1 cellular context compared by ENCODE assay signal in the genomic region with DNA sequence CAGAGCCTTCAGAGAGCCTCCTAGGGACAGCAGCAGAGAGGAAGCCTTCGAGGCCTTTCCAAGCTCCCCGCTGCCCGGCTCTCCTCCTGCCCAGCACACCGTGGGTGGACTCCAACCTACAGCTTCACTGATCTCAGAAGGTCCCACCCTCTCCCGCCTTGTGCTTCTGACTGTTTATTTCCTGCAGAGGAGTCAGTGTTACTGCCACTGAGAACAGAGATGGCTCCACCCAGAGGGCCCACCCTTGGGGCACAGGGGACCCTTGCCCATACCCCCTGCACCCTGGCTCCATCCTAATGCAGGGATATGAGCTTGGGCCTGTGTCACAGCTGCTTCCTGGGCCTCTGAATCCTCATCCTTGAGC.
A peak's percentile ranks its signal among the peaks of the same experiment; 100 is the strongest.
TF ChIP-seq lines count a peak whose summit lies in the region.

No MANE protein-coding gene starts in this region.

TF ChIP-seq in HepG2, 621 proteins besides CTCF, POLR2A, EP300 and RAD21 (continued from another document):
- TF ChIP-seq, protein P1, sequence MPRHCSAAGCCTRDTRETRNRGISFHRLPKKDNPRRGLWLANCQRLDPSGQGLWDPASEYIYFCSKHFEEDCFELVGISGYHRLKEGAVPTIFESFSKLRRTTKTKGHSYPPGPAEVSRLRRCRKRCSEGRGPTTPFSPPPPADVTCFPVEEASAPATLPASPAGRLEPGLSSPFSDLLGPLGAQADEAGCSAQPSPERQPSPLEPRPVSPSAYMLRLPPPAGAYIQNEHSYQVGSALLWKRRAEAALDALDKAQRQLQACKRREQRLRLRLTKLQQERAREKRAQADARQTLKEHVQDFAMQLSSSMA (CRISPR knock-in tag; IDR thresholded peaks at IDR 0.05): 0 out of 2 replicates have a peak, but pooled peaks have one; percentile 6
- TF ChIP-seq SPEN (CRISPR knock-in tag; IDR thresholded peaks at IDR 0.05; ENCODE audit: low read depth) (no peak), MXI1 (IDR thresholded peaks at IDR 0.05; ENCODE audit: borderline replicate concordance, low read depth, low read length) (no peak), DNMT3B (CRISPR knock-in tag; conservative IDR thresholded peaks at IDR 0.05) (no peak), ZNF180 (CRISPR knock-in tag; IDR thresholded peaks at IDR 0.05; ENCODE audit: borderline replicate concordance, low read depth) (no peak), EED (CRISPR knock-in tag; IDR thresholded peaks at IDR 0.05) (no peak), SAP130 (CRISPR knock-in tag; IDR thresholded peaks at IDR 0.05; ENCODE audit: low read depth) (peak; percentile 30; the same call in 1 of the 2 replicates), YEATS2 (CRISPR knock-in tag; IDR thresholded peaks at IDR 0.05; ENCODE audit: borderline replicate concordance) (no peak), KAT7 (CRISPR knock-in tag; IDR thresholded peaks at IDR 0.05; ENCODE audit: borderline replicate concordance) (no peak)
- TF ChIP-seq, protein P2, sequence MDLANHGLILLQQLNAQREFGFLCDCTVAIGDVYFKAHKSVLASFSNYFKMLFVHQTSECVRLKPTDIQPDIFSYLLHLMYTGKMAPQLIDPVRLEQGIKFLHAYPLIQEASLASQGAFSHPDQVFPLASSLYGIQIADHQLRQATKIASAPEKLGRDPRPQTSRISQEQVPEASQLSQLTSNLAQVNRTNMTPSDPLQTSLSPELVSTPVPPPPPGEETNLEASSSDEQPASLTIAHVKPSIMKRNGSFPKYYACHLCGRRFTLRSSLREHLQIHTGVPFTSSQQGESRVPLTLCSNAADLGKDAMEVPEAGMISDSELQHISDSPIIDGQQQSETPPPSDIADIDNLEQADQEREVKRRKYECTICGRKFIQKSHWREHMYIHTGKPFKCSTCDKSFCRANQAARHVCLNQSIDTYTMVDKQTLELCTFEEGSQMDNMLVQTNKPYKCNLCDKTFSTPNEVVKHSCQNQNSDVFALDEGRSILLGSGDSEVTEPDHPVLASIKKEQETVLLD (CRISPR knock-in tag; IDR thresholded peaks at IDR 0.05; ENCODE audit: low read depth): no peak
- TF ChIP-seq, protein P3, sequence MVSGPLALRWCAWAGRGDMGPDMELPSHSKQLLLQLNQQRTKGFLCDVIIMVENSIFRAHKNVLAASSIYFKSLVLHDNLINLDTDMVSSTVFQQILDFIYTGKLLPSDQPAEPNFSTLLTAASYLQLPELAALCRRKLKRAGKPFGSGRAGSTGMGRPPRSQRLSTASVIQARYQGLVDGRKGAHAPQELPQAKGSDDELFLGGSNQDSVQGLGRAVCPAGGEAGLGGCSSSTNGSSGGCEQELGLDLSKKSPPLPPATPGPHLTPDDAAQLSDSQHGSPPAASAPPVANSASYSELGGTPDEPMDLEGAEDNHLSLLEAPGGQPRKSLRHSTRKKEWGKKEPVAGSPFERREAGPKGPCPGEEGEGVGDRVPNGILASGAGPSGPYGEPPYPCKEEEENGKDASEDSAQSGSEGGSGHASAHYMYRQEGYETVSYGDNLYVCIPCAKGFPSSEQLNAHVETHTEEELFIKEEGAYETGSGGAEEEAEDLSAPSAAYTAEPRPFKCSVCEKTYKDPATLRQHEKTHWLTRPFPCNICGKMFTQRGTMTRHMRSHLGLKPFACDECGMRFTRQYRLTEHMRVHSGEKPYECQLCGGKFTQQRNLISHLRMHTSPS (CRISPR knock-in tag; IDR thresholded peaks at IDR 0.05; ENCODE audit: low read depth): no peak
- TF ChIP-seq, protein P4, sequence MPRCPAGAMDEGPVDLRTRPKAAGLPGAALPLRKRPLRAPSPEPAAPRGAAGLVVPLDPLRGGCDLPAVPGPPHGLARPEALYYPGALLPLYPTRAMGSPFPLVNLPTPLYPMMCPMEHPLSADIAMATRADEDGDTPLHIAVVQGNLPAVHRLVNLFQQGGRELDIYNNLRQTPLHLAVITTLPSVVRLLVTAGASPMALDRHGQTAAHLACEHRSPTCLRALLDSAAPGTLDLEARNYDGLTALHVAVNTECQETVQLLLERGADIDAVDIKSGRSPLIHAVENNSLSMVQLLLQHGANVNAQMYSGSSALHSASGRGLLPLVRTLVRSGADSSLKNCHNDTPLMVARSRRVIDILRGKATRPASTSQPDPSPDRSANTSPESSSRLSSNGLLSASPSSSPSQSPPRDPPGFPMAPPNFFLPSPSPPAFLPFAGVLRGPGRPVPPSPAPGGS (CRISPR knock-in tag; IDR thresholded peaks at IDR 0.05): no peak
TF ChIP-seq in HepG2: peak in this region for 29.
